Comparison of ENCODE assay signal across 1 cellular context in the genomic region with DNA sequence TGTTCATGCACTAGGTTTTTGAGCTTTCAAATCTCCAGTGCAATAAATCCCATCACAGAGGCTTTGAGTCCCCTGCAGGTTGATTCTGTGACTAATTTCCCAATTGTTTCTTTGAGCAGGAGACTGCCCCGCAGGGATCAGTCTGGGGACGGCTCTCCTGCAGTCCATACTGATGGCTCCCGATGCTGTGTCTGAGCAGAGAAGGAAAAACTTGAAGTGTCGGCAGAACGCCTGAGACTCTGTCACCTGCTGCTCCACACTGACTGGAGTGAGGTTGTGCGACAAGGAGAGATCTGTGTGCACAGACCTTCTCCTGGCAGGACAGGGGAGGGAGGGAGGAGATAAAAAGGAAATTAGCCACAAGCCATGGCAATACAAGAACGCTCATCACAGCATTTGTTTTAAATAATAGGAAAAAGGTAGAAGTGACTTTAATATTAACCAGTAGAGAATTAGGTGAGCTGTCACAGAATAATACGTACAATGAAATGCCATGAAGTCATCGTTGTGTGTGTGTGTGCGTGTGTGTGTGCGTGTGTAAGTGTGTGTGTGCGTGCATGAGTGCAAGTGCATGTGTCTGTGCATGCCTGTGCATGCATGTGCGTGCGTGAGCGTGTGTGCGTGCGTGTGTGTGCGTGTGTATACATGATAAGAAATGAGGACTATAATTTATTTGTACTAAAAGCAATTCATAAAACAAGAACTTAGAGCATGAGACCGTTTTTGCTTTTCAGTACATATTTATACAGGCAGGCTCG.
TF ChIP-seq lines count a peak whose summit lies in the region.

No MANE protein-coding gene starts in this region.

TF ChIP-seq in GM23338, 12 proteins besides CTCF, POLR2A, EP300 and RAD21:
- TF ChIP-seq JUNB (IDR thresholded peaks at IDR 0.05; ENCODE audit: unreplicated experiment): no peak
- no peak for TF ChIP-seq EZH2 (IDR thresholded peaks at IDR 0.05; ENCODE audit: low read depth, unreplicated experiment)
- no peak for TF ChIP-seq ZNF114 (CRISPR knock-in tag; IDR thresholded peaks at IDR 0.05)
- TF ChIP-seq NANOG (IDR thresholded peaks at IDR 0.05; ENCODE audit: borderline replicate concordance): no peak
- TF ChIP-seq, protein P1, sequence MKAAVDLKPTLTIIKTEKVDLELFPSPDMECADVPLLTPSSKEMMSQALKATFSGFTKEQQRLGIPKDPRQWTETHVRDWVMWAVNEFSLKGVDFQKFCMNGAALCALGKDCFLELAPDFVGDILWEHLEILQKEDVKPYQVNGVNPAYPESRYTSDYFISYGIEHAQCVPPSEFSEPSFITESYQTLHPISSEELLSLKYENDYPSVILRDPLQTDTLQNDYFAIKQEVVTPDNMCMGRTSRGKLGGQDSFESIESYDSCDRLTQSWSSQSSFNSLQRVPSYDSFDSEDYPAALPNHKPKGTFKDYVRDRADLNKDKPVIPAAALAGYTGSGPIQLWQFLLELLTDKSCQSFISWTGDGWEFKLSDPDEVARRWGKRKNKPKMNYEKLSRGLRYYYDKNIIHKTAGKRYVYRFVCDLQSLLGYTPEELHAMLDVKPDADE (IDR thresholded peaks at IDR 0.05): no peak
- TF ChIP-seq ZNF331 (CRISPR knock-in tag; IDR thresholded peaks at IDR 0.05; ENCODE audit: low read depth): no peak
- TF ChIP-seq, protein P2, sequence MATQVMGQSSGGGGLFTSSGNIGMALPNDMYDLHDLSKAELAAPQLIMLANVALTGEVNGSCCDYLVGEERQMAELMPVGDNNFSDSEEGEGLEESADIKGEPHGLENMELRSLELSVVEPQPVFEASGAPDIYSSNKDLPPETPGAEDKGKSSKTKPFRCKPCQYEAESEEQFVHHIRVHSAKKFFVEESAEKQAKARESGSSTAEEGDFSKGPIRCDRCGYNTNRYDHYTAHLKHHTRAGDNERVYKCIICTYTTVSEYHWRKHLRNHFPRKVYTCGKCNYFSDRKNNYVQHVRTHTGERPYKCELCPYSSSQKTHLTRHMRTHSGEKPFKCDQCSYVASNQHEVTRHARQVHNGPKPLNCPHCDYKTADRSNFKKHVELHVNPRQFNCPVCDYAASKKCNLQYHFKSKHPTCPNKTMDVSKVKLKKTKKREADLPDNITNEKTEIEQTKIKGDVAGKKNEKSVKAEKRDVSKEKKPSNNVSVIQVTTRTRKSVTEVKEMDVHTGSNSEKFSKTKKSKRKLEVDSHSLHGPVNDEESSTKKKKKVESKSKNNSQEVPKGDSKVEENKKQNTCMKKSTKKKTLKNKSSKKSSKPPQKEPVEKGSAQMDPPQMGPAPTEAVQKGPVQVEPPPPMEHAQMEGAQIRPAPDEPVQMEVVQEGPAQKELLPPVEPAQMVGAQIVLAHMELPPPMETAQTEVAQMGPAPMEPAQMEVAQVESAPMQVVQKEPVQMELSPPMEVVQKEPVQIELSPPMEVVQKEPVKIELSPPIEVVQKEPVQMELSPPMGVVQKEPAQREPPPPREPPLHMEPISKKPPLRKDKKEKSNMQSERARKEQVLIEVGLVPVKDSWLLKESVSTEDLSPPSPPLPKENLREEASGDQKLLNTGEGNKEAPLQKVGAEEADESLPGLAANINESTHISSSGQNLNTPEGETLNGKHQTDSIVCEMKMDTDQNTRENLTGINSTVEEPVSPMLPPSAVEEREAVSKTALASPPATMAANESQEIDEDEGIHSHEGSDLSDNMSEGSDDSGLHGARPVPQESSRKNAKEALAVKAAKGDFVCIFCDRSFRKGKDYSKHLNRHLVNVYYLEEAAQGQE (IDR thresholded peaks at IDR 0.05; ENCODE audit: unreplicated experiment): no peak
- no peak for TF ChIP-seq CREB1 (CRISPR knock-in tag; IDR thresholded peaks at IDR 0.05; ENCODE audit: low read depth)
- no peak for TF ChIP-seq STAT1 (IDR thresholded peaks at IDR 0.05; ENCODE audit: unreplicated experiment)
- TF ChIP-seq, protein P3, sequence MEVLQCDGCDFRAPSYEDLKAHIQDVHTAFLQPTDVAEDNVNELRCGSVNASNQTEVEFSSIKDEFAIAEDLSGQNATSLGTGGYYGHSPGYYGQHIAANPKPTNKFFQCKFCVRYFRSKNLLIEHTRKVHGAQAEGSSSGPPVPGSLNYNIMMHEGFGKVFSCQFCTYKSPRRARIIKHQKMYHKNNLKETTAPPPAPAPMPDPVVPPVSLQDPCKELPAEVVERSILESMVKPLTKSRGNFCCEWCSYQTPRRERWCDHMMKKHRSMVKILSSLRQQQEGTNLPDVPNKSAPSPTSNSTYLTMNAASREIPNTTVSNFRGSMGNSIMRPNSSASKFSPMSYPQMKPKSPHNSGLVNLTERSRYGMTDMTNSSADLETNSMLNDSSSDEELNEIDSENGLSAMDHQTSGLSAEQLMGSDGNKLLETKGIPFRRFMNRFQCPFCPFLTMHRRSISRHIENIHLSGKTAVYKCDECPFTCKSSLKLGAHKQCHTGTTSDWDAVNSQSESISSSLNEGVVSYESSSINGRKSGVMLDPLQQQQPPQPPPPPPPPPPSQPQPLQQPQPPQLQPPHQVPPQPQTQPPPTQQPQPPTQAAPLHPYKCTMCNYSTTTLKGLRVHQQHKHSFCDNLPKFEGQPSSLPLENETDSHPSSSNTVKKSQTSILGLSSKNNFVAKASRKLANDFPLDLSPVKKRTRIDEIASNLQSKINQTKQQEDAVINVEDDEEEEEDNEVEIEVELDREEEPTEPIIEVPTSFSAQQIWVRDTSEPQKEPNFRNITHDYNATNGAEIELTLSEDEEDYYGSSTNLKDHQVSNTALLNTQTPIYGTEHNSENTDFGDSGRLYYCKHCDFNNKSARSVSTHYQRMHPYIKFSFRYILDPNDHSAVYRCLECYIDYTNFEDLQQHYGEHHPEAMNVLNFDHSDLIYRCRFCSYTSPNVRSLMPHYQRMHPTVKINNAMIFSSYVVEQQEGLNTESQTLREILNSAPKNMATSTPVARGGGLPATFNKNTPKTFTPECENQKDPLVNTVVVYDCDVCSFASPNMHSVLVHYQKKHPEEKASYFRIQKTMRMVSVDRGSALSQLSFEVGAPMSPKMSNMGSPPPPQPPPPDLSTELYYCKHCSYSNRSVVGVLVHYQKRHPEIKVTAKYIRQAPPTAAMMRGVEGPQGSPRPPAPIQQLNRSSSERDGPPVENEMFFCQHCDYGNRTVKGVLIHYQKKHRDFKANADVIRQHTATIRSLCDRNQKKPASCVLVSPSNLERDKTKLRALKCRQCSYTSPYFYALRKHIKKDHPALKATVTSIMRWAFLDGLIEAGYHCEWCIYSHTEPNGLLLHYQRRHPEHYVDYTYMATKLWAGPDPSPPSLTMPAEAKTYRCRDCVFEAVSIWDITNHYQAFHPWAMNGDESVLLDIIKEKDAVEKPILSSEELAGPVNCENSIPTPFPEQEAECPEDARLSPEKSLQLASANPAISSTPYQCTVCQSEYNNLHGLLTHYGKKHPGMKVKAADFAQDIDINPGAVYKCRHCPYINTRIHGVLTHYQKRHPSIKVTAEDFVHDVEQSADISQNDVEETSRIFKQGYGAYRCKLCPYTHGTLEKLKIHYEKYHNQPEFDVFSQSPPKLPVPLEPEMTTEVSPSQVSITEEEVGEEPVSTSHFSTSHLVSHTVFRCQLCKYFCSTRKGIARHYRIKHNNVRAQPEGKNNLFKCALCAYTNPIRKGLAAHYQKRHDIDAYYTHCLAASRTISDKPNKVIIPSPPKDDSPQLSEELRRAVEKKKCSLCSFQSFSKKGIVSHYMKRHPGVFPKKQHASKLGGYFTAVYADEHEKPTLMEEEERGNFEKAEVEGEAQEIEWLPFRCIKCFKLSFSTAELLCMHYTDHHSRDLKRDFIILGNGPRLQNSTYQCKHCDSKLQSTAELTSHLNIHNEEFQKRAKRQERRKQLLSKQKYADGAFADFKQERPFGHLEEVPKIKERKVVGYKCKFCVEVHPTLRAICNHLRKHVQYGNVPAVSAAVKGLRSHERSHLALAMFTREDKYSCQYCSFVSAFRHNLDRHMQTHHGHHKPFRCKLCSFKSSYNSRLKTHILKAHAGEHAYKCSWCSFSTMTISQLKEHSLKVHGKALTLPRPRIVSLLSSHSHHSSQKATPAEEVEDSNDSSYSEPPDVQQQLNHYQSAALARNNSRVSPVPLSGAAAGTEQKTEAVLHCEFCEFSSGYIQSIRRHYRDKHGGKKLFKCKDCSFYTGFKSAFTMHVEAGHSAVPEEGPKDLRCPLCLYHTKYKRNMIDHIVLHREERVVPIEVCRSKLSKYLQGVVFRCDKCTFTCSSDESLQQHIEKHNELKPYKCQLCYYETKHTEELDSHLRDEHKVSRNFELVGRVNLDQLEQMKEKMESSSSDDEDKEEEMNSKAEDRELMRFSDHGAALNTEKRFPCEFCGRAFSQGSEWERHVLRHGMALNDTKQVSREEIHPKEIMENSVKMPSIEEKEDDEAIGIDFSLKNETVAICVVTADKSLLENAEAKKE (CRISPR knock-in tag; IDR thresholded peaks at IDR 0.05): no peak
- TF ChIP-seq EZH2phosphoT487 (IDR thresholded peaks at IDR 0.05; ENCODE audit: unreplicated experiment): no peak
- no peak for TF ChIP-seq POLR2AphosphoS5 (IDR thresholded peaks at IDR 0.05; ENCODE audit: low read depth)
